ENCODE assay signal across 37 cellular contexts in genomic region chr2:231957913-231958763, GRCh38. TPM values are rescaled to one million over a fixed set of nuclear protein-coding genes. Genes with fewer than 3 reads are reported as not detected.
"Had no signal": no experiment of that assay in that cellular context is flagged by ENCODE, and none has a peak within 500 bp of the region (broad histone marks: within the 10 kb centered on the region; RNA-seq: fewer than 3 reads in every experiment).

No MANE protein-coding gene starts in this region.

- H3K4me3 ChIP-seq: adrenal gland, ascending aorta, heart left ventricle, left lung, lower lobe of right lung, ovary, prostate gland, sigmoid colon, smooth muscle cell, upper lobe of right lung had no signal

- DNase-seq: activated CD4-positive, alpha-beta T cell treated with anti-CD3 and anti-CD28 coated beads for 36 hours; activated CD4-positive, alpha-beta T cell treated with anti-CD3 and anti-CD28 coated beads, Interleukin-2, amount 50 U/mL, for 48 hours; activated CD4-positive, CD25-positive, alpha-beta regulatory T cell; activated CD8-positive, alpha-beta memory T cell treated with anti-CD3 and anti-CD28 coated beads, Interleukin-2, amount 50 U/mL, for 4 hours; activated effector memory CD4-positive, alpha-beta T cell treated with anti-CD3 and anti-CD28 coated beads, Interleukin-2, amount 50 U/mL, for 16 hours; activated naive CD4-positive, alpha-beta T cell treated with anti-CD3 and anti-CD28 coated beads for 36 hours; activated naive CD8-positive, alpha-beta T cell treated with anti-CD3 and anti-CD28 coated beads for 36 hours; activated T-cell treated with anti-CD3 and anti-CD28 coated beads, Interleukin-2, amount 50 U/mL, for 1 hour; cortex of kidney; effector memory CD8-positive, alpha-beta T cell; foreskin keratinocyte; heart left ventricle; kidney glomerular epithelial cell; left lung; lower lobe of right lung; mesenchymal stem cell; natural killer cell; ovary; retina; sigmoid colon; stimulated activated CD4-positive, alpha-beta T cell treated with anti-CD3 and anti-CD28 coated beads, Interleukin-1b, Interleukin-23, amount 100 ng/mL, for 48 hours; stimulated activated CD4-positive, alpha-beta T cell treated with anti-CD3 and anti-CD28 coated beads, Interleukin-4, amount 100 ng/mL, for 4 hours; stimulated activated CD8-positive, alpha-beta memory T cell treated with anti-CD3 and anti-CD28 coated beads, Interleukin-4, amount 100 ng/mL, for 48 hours; stimulated activated naive CD8-positive, alpha-beta T cell treated with anti-CD3 and anti-CD28 coated beads, Interleukin-15, amount 100 ng/mL, for 72 hours; substantia nigra; T-helper 1 cell; upper lobe of right lung had no signal

- H3K4me1 ChIP-seq: foreskin keratinocyte, prostate gland, upper lobe of right lung had no signal

- H3K36me3 Mint-ChIP-seq: brain, natural killer cell had no signal

- H3K4me3 Mint-ChIP-seq: activated CD4-positive, alpha-beta T cell treated with anti-CD3 and anti-CD28 coated beads for 36 hours; activated naive CD4-positive, alpha-beta T cell treated with anti-CD3 and anti-CD28 coated beads for 36 hours; activated naive CD8-positive, alpha-beta T cell treated with anti-CD3 and anti-CD28 coated beads for 36 hours; activated T-helper 1 cell treated with anti-CD3 and anti-CD28 coated beads, Interleukin-12 subunit alpha, Interleukin-12 subunit beta, Interleukin-2, Interleukin-4 antibody, amounts not matched to agents 30 ng/mL and 10 ng/mL and 1 ng/mL, durations not matched to agents 14 hours and 24 hours and 36 hours; effector memory CD8-positive, alpha-beta T cell; natural killer cell; stimulated activated memory B cell treated with anti-CD40 and anti-IgM and Interleukin-4, amounts not matched to agents 10 μg/mL and 1 μg/mL and 100 μg/mL, for 72 hours; stimulated activated naive CD8-positive, alpha-beta T cell treated with anti-CD3 and anti-CD28 coated beads, Interleukin-15, amount 100 ng/mL, for 72 hours; T-helper 2 cell treated with Interferon-gamma antibody and Interleukin-4, amounts not matched to agents 5 μg/mL and 100 μg/mL, for 36 hours had no signal

- H3K27ac Mint-ChIP-seq: activated CD4-positive, alpha-beta T cell treated with anti-CD3 and anti-CD28 coated beads for 36 hours; activated naive CD4-positive, alpha-beta T cell treated with anti-CD3 and anti-CD28 coated beads for 36 hours; activated naive CD8-positive, alpha-beta T cell treated with anti-CD3 and anti-CD28 coated beads for 36 hours; activated T-helper 1 cell treated with anti-CD3 and anti-CD28 coated beads, Interleukin-12 subunit alpha, Interleukin-12 subunit beta, Interleukin-2, Interleukin-4 antibody, amounts not matched to agents 30 ng/mL and 10 ng/mL and 1 ng/mL, durations not matched to agents 14 hours and 24 hours and 36 hours; brain; effector memory CD8-positive, alpha-beta T cell; natural killer cell; stimulated activated memory B cell treated with anti-CD40 and anti-IgM and Interleukin-4, amounts not matched to agents 10 μg/mL and 1 μg/mL and 100 μg/mL, for 72 hours; stimulated activated naive CD8-positive, alpha-beta T cell treated with anti-CD3 and anti-CD28 coated beads, Interleukin-15, amount 100 ng/mL, for 72 hours; T-helper 2 cell treated with Interferon-gamma antibody and Interleukin-4, amounts not matched to agents 5 μg/mL and 100 μg/mL, for 36 hours had no signal

- H3K27me3 ChIP-seq: adrenal gland, ascending aorta, foreskin keratinocyte, heart left ventricle, ovary, sigmoid colon had no signal

- H3K27ac ChIP-seq: adrenal gland, ascending aorta, foreskin keratinocyte, heart left ventricle, left lung, lower lobe of right lung, neutrophil, ovary, prostate gland, sigmoid colon, upper lobe of right lung had no signal

- ATAC-seq: activated CD4-positive, alpha-beta T cell treated with anti-CD3 and anti-CD28 coated beads for 36 hours; effector memory CD8-positive, alpha-beta T cell; foreskin keratinocyte; heart left ventricle; left lung; lower lobe of right lung; natural killer cell; stimulated activated memory B cell treated with anti-CD40 and anti-IgM and Interleukin-4, amounts not matched to agents 10 μg/mL and 1 μg/mL and 100 μg/mL, for 72 hours; stimulated activated naive CD8-positive, alpha-beta T cell treated with anti-CD3 and anti-CD28 coated beads, Interleukin-15, amount 100 ng/mL, for 72 hours; upper lobe of right lung had no signal

- H3K9me3 Mint-ChIP-seq: activated naive CD4-positive, alpha-beta T cell treated with anti-CD3 and anti-CD28 coated beads for 36 hours; activated naive CD8-positive, alpha-beta T cell treated with anti-CD3 and anti-CD28 coated beads for 36 hours; natural killer cell; stimulated activated memory B cell treated with anti-CD40 and anti-IgM and Interleukin-4, amounts not matched to agents 10 μg/mL and 1 μg/mL and 100 μg/mL, for 72 hours; stimulated activated naive CD8-positive, alpha-beta T cell treated with anti-CD3 and anti-CD28 coated beads, Interleukin-15, amount 100 ng/mL, for 72 hours had no signal

- H3K4me2 ChIP-seq: smooth muscle cell had no signal

RNA-seq across cellular contexts. Expression of gene NPPC, which starts 31.9 kb away (rescaled TPM):
- total RNA-seq: ascending aorta, chondrocyte, foreskin keratinocyte, left lung, lower lobe of right lung, natural killer cell, smooth muscle cell, upper lobe of right lung had no signal
- polyA plus RNA-seq: foreskin keratinocyte had no signal
